13 cellular contexts compared by ENCODE assay signal in genomic region chr12:23222801-23223200, GRCh38.
"Had no signal": no experiment of that assay in that cellular context is flagged by ENCODE, and none has a peak within 500 bp of the region (broad histone marks: within the 10 kb centered on the region; RNA-seq: fewer than 3 reads in every experiment).

No MANE protein-coding gene starts in this region.

- H3K4me1 ChIP-seq: right lobe of liver, suprapubic skin had no signal

- DNase-seq: activated B cell treated with CpG ODN at 0.5 μM for 24 hours; activated CD4-positive, alpha-beta T cell treated with anti-CD3 and anti-CD28 coated beads, Interleukin-2, amount 10 ng/mL, durations not matched to agents 7 days and 5 days; activated CD8-positive, alpha-beta memory T cell treated with anti-CD3 and anti-CD28 coated beads, Interleukin-2, amount 50 U/mL, for 48 hours; activated naive CD8-positive, alpha-beta T cell treated with anti-CD3 and anti-CD28 coated beads, Interleukin-2, amount 10 ng/mL, durations not matched to agents 7 days and 5 days; dermis blood vessel endothelial cell; erythroblast; hypothalamus; mesendoderm; nephron progenitor cell; occipital lobe; right lobe of liver; trophoblast cell had no signal

- ATAC-seq: right lobe of liver had no signal

- H3K27ac ChIP-seq: right lobe of liver, suprapubic skin had no signal

- H3K4me3 ChIP-seq: right lobe of liver, suprapubic skin had no signal

- H3K27me3 ChIP-seq: right lobe of liver, suprapubic skin had no signal

- H3K9me3 ChIP-seq: right lobe of liver, suprapubic skin had no signal

- H3K36me3 ChIP-seq: right lobe of liver, suprapubic skin had no signal
